9 cellular contexts compared by ENCODE assay signal in the genomic region with DNA sequence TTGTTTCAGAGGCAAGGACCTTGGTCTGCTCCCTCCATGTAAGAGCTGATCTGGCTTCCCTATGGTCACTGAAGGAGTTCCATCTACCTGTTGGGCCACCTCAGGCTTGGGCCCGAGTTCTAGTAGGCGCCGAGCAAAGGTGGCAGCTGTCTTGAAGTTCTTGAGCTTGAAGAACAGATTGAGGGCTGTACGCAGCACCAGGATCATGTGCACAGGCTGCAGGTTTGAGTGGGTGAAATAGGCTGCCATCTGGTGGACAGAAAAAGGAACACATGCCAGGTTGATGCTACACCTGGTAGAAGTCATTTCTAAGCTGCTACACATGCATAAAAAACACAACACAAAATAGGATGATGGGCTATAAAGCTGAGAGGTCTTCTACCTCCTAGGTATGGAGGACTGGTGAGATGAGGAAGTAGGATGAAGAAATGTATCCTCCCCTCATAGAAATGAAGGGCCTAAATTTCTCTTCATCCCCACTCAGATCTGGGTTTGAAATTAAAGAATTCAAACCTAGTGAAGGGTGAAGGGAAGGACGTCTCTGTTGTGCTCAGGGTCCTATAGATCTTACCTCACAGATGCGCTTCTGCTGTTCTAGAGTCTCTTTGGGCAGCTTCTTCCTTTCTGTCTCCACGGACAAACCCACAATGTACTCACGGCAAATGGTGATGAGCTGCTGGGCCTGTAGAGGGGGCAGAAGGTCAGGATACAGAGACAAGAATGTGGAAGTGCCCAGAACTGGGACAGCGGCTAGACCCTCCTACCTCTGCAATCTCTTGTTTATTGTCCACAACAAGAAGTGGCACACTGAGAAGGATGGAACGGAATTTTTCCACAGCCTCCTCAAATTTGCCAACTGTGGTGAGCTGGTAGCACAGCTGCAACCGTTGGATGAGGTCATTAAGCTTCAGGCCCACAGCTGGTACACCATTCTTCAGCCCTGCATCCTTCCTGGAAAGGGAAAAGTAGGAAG. TPM values are rescaled to one million over a fixed set of nuclear protein-coding genes. Genes with fewer than 3 reads are reported as not detected.
A peak's percentile ranks its signal among the peaks of the same experiment; 100 is the strongest.
DNase-seq lines count a peak whose midpoint lies in the region; ATAC-seq and TF ChIP-seq lines count a peak whose summit lies in the region.
"Had no signal": no experiment of that assay in that cellular context is flagged by ENCODE, and none has a peak within 500 bp of the region (broad histone marks: within the 10 kb centered on the region; RNA-seq: fewer than 3 reads in every experiment).

No MANE protein-coding gene starts in this region.

- H3K9me3 Mint-ChIP-seq in endodermal cell = no peaks in the 10 kb centered on the region

- WGBS in endodermal cell (ENCODE audit: insufficient coverage in 1 of 2, insufficient read length in 1 of 2), 2 experiments = 81 to 82% methylated on average over 6 to 11 of the region's 11 CpGs

- no peaks in the 10 kb centered on the region for H3K9me3 ChIP-seq in endodermal cell (ENCODE audit: control insufficient read depth, low read length)
- H3K9me3 ChIP-seq: BLaER1 treated with 17β-estradiol and CSF1 and Interleukin-3, amounts not matched to agents 10 nM and 100 nM had no signal

- peak; percentile 98 for TF ChIP-seq CTCF in 22Rv1 (IDR thresholded peaks at IDR 0.05)
- TF ChIP-seq CTCF in endodermal cell (conservative IDR thresholded peaks at IDR 0.05) = peak; percentile 88

- DNase-seq in HT1080 (ENCODE audit: low read depth) (peak; percentile 73), NOMO-1 treated with DMSO at 0.1 percent for 48 hours (lab: John Stamatoyannopoulos, UW; ENCODE audit: unreplicated experiment) (peak; percentile 62), endodermal cell (peak; percentile 84), midbrain (lab: John Stamatoyannopoulos, UW) (peak; percentile 53)
- DNase-seq in activated CD8-positive, alpha-beta memory T cell treated with anti-CD3 and anti-CD28 coated beads for 48 hours (ENCODE audit: low read depth in 2 of 3, low spot score in 2 of 3) = peak; percentile 11 to 21 (median 16)
- peak; percentile 73 for DNase-seq in stimulated activated CD8-positive, alpha-beta memory T cell treated with anti-CD3 and anti-CD28 coated beads, Interleukin-4, amount 100 ng/mL, for 48 hours

- H3K27me3 ChIP-seq in endodermal cell (ENCODE audit: control insufficient read depth, insufficient read depth, low read length, poor library complexity, severe bottlenecking) = no peaks in the 10 kb centered on the region
- H3K27me3 ChIP-seq: BLaER1 treated with 17β-estradiol and CSF1 and Interleukin-3, amounts not matched to agents 10 nM and 100 nM had no signal

- H3K4me1 Mint-ChIP-seq in endodermal cell = no peaks in the 10 kb centered on the region

- peaks cover 82% of the 10 kb centered on the region for H3K36me3 Mint-ChIP-seq in endodermal cell (ENCODE audit: low read depth)

- H3K27ac ChIP-seq in 22Rv1 = no peak overlapping the region
- H3K27ac ChIP-seq in endodermal cell (ENCODE audit: low read depth, low read length) = peak overlapping the region; percentile 2
- H3K27ac ChIP-seq: BLaER1 treated with 17β-estradiol and CSF1 and Interleukin-3, amounts not matched to agents 10 nM and 100 nM had no signal

- peak; percentile 54 for ATAC-seq in GM18508 (IDR thresholded peaks at IDR 0.05; ENCODE audit: insufficient read depth, unreplicated experiment)

- H3K36me3 ChIP-seq in endodermal cell (ENCODE audit: control insufficient read depth, insufficient read depth, low read length) = peaks cover 84% of the 10 kb centered on the region

- H3K4me1 ChIP-seq in endodermal cell (ENCODE audit: control insufficient read depth, insufficient read depth, low read length) = no peaks in the 10 kb centered on the region

- H3K4me3 Mint-ChIP-seq in endodermal cell = no peak overlapping the region

- no peak overlapping the region for H3K4me3 ChIP-seq in endodermal cell (ENCODE audit: low read length)
- H3K4me3 ChIP-seq: BLaER1 treated with 17β-estradiol and CSF1 and Interleukin-3, amounts not matched to agents 10 nM and 100 nM had no signal

- H3K9ac ChIP-seq in endodermal cell (ENCODE audit: extremely low read depth, low read length, poor library complexity, severe bottlenecking) = no peak overlapping the region
- H3K9ac ChIP-seq: BLaER1 treated with 17β-estradiol and CSF1 and Interleukin-3, amounts not matched to agents 10 nM and 100 nM had no signal

- H3K27me3 Mint-ChIP-seq in endodermal cell (ENCODE audit: insufficient read depth) = no peaks in the 10 kb centered on the region

- H3K27ac Mint-ChIP-seq in endodermal cell = peak overlapping the region; percentile 33

RNA-seq across cellular contexts. Expression of a gene that starts 6.6 kb away (rescaled TPM):
- 26.9 and 27.6 TPM in 2 replicates for total RNA-seq in HT1080 (2014; rRNA removed; shearing (Covaris generic))
- polyA plus RNA-seq in HT1080 (2015; cell fraction: cytosol; rRNA removed) = 33.5 and 38.1 TPM in 2 replicates
- polyA plus RNA-seq in HT1080 (2015; cell fraction: nucleus; rRNA removed) = 48.8 and 49.7 TPM in 2 replicates
- total RNA-seq in endodermal cell = 100 to 1,000 TPM in 1 of 2 donors, 10 to 100 TPM in 1; 94.7 to 102 TPM
- 70.6 TPM for polyA plus RNA-seq in endodermal cell (2013, experiment 1 of 2)
- 65.2 TPM for polyA plus RNA-seq in endodermal cell (2013, experiment 2 of 2)

RNA-seq across cellular contexts. Expression of a gene that starts 29.2 kb away (rescaled TPM):
- 47.6 and 56.9 TPM in 2 replicates for total RNA-seq in HT1080 (2014; rRNA removed; shearing (Covaris generic))
- polyA plus RNA-seq in HT1080 (2015; cell fraction: cytosol; rRNA removed) = 40.9 and 42.1 TPM in 2 replicates
- polyA plus RNA-seq in HT1080 (2015; cell fraction: nucleus; rRNA removed) = 360 and 367 TPM in 2 replicates
- total RNA-seq in endodermal cell = 100 to 1,000 TPM; 185 to 238 TPM
- polyA plus RNA-seq in endodermal cell (2013, experiment 1 of 2) = 143 TPM
- 122 TPM for polyA plus RNA-seq in endodermal cell (2013, experiment 2 of 2)

RNA-seq across cellular contexts. Expression of a gene that starts 51.5 kb away (rescaled TPM):
- total RNA-seq in HT1080 (2014; rRNA removed; shearing (Covaris generic)) = 115 and 133 TPM in 2 replicates
- 107 and 130 TPM in 2 replicates for polyA plus RNA-seq in HT1080 (2015; cell fraction: cytosol; rRNA removed)
- polyA plus RNA-seq in HT1080 (2015; cell fraction: nucleus; rRNA removed) = 259 and 279 TPM in 2 replicates
- total RNA-seq in endodermal cell = 100 to 1,000 TPM; 159 to 174 TPM
- 114 TPM for polyA plus RNA-seq in endodermal cell (2013, experiment 1 of 2)
- polyA plus RNA-seq in endodermal cell (2013, experiment 2 of 2) = 106 TPM

RNA-seq across cellular contexts. Expression of a gene that starts 51.6 kb away (rescaled TPM):
- total RNA-seq in HT1080 (2014; rRNA removed; shearing (Covaris generic)) = 40.0 and 49.0 TPM in 2 replicates
- polyA plus RNA-seq in HT1080 (2015; cell fraction: cytosol; rRNA removed) = 113 and 132 TPM in 2 replicates
- polyA plus RNA-seq in HT1080 (2015; cell fraction: nucleus; rRNA removed) = 350 and 447 TPM in 2 replicates
- 100 to 1,000 TPM; 103 to 107 TPM for total RNA-seq in endodermal cell
- 108 TPM for polyA plus RNA-seq in endodermal cell (2013, experiment 1 of 2)
- 85.8 TPM for polyA plus RNA-seq in endodermal cell (2013, experiment 2 of 2)

Comparison
In these comparisons a context has a peak if more than half of its experiments do, and no peak if none do; other contexts are left out.
1. DNase-seq: peak in every context shown above with its lines; median percentile 84 in endodermal cell; 73 in HT1080; 73 in stimulated activated CD8-positive, alpha-beta memory T cell treated with anti-CD3 and anti-CD28 coated beads, Interleukin-4, amount 100 ng/mL, for 48 hours; 62 in NOMO-1 treated with DMSO at 0.1 percent for 48 hours; 53 in midbrain; 16 in activated CD8-positive, alpha-beta memory T cell treated with anti-CD3 and anti-CD28 coated beads for 48 hours.